ENCODE assay signal across 31 cellular contexts in genomic region chr10:52751337-52751736, GRCh38. TPM values are rescaled to one million over a fixed set of nuclear protein-coding genes. Genes with fewer than 3 reads are reported as not detected.
"Had no signal": no experiment of that assay in that cellular context is flagged by ENCODE, and none has a peak within 500 bp of the region (broad histone marks: within the 10 kb centered on the region; RNA-seq: fewer than 3 reads in every experiment).

No MANE protein-coding gene starts in this region.

- H3K4me3 ChIP-seq: neural progenitor cell, ovary, psoas muscle, skin epidermis, smooth muscle cell, spleen, stomach, thoracic aorta, thyroid gland, tibial nerve, upper lobe of right lung, uterus had no signal

- H3K27ac ChIP-seq: neural progenitor cell, ovary, parathyroid adenoma, psoas muscle, skin epidermis, spleen, stomach, thoracic aorta, thyroid gland, tibial nerve, upper lobe of right lung, uterus had no signal

- H3K9me3 ChIP-seq: ovary, psoas muscle, spleen, stomach, thoracic aorta, thyroid gland, tibial nerve, upper lobe of right lung, uterus had no signal

- H3K27me3 ChIP-seq: neural progenitor cell, ovary, stomach, thyroid gland, tibial nerve, upper lobe of right lung, uterus had no signal

- H3K36me3 ChIP-seq: neural progenitor cell, ovary, spleen, stomach, thoracic aorta, thyroid gland, tibial nerve, upper lobe of right lung, uterus had no signal

- ATAC-seq: naive thymus-derived CD4-positive, alpha-beta T cell; natural killer cell; psoas muscle; right cardiac atrium; sciatic nerve; stimulated activated naive B cell treated with anti-CD40 and anti-IgM and Interleukin-4, amounts not matched to agents 10 μg/mL and 1 μg/mL and 100 μg/mL, for 72 hours; upper lobe of right lung had no signal

- DNase-seq: naive thymus-derived CD4-positive, alpha-beta T cell; natural killer cell; occipital lobe; ovary; posterior cingulate gyrus; psoas muscle; right cardiac atrium; spleen; stimulated activated CD4-positive, alpha-beta T cell treated with anti-CD3 and anti-CD28 coated beads, Interleukin-12 subunit alpha, Interleukin-12 subunit beta, amount 100 ng/mL, for 4 hours; stimulated activated CD4-positive, alpha-beta T cell treated with anti-CD3 and anti-CD28 coated beads, Interleukin-2, amount 100 ng/mL, for 24 hours; stimulated activated CD4-positive, alpha-beta T cell treated with anti-CD3 and anti-CD28 coated beads, Interleukin-2, amount 100 ng/mL, for 48 hours; stimulated activated CD4-positive, alpha-beta T cell treated with anti-CD3 and anti-CD28 coated beads, Interleukin-4, amount 100 ng/mL, for 24 hours; stimulated activated naive B cell treated with anti-CD40 and anti-IgM and Interleukin-4, amounts not matched to agents 10 μg/mL and 1 μg/mL and 100 μg/mL, for 72 hours; stimulated activated naive CD4-positive, alpha-beta T cell treated with Interleukin-2 at 50 U/mL for 16 hours; stomach; thyroid gland; trophoblast cell; upper lobe of right lung; uterus had no signal

- H3K4me1 ChIP-seq: neural progenitor cell, parathyroid adenoma, psoas muscle, stomach, thyroid gland, tibial nerve, upper lobe of right lung, uterus had no signal

RNA-seq across cellular contexts. Expression of gene MBL2, which starts 21.2 kb away (rescaled TPM):
- total RNA-seq: naive thymus-derived CD4-positive, alpha-beta T cell; natural killer cell; occipital lobe; ovary; progenitor cell of endocrine pancreas; psoas muscle; renal cortical epithelial cell; right cardiac atrium; sciatic nerve; subcutaneous adipose tissue; temporal lobe; thoracic aorta; thyroid gland; upper lobe of right lung; urinary bladder; uterus had no signal
